ENCODE assay signal across 8 cellular contexts in genomic region chr22:30605449-30606110, GRCh38. TPM values are rescaled to one million over a fixed set of nuclear protein-coding genes. Genes with fewer than 3 reads are reported as not detected.
DNase-seq lines count a peak whose midpoint lies in the region; ATAC-seq and TF ChIP-seq lines count a peak whose summit lies in the region.

No MANE protein-coding gene starts in this region.

- ATAC-seq in effector memory CD8-positive, alpha-beta T cell (replicated peaks): peak; percentile 62
- no peak for ATAC-seq in thoracic aorta (ENCODE audit: insufficient number of reproducible peaks, low FRiP score, low read depth)

- H3K4me1 ChIP-seq in mucosa of rectum (ENCODE audit: control insufficient read depth in 2 of 2, insufficient read depth in 2 of 2, low read length in 2 of 2) (peaks cover 48% of the 10 kb centered on the region in 2 donors), thoracic aorta (ENCODE audit: control insufficient read depth in 1 of 2, low read depth in 2 of 2) (peaks cover 9 to 26% of the 10 kb centered on the region in 2 donors)

- H3K4me3 ChIP-seq in mucosa of rectum (ENCODE audit: low read length in 2 of 2): peak overlapping the region; percentile 87 to 89
- H3K4me3 ChIP-seq in thoracic aorta: peak overlapping the region; percentile 79

- H3K36me3 ChIP-seq in mucosa of rectum (ENCODE audit: control insufficient read depth in 2 of 2, insufficient read depth in 2 of 2, low read length in 2 of 2) (no peaks in the 10 kb centered on the region), thoracic aorta (no peaks in the 10 kb centered on the region)

- peak overlapping the region; percentile 19 to 20 for H3K27ac Mint-ChIP-seq in effector memory CD8-positive, alpha-beta T cell

- no peaks in the 10 kb centered on the region for H3K36me3 Mint-ChIP-seq in effector memory CD8-positive, alpha-beta T cell (ENCODE audit: insufficient read depth)

- H3K27me3 ChIP-seq in mucosa of rectum (ENCODE audit: control insufficient read depth in 2 of 2, insufficient read depth in 2 of 2, low read length in 2 of 2): no peaks in the 10 kb centered on the region
- H3K27me3 ChIP-seq in thoracic aorta (replicated peaks; ENCODE audit: insufficient read depth): no peaks in the 10 kb centered on the region

- H3K4me1 Mint-ChIP-seq in effector memory CD8-positive, alpha-beta T cell (ENCODE audit: low read depth in 2 of 2): peaks cover 12 to 15% of the 10 kb centered on the region in 2 donors

- peak overlapping the region; percentile 25 to 92 for H3K4me3 Mint-ChIP-seq in effector memory CD8-positive, alpha-beta T cell

- H3K9me3 ChIP-seq in mucosa of rectum (ENCODE audit: control insufficient read depth in 2 of 2, low read length in 2 of 2) (no peaks in the 10 kb centered on the region), thoracic aorta (no peaks in the 10 kb centered on the region)

- peak; percentile 62 for TF ChIP-seq CTCF in thoracic aorta (IDR thresholded peaks at IDR 0.05)

- H3K9ac ChIP-seq in mucosa of rectum (ENCODE audit: low read depth in 1 of 2, low read length in 2 of 2): peak overlapping the region; percentile 9 to 37

- DNase-seq in NCI-H446 (lab: John Stamatoyannopoulos, UW) (peak; percentile 16 to 24), NCI-H446 treated with DMSO at 0.1 percent for 48 hours (lab: John Stamatoyannopoulos, UW) (no peak), NCI-H226 (peak; percentile 3), thoracic aorta (ENCODE audit: low spot score) (no peak), GM19240 (ENCODE audit: insufficient read length, low spot score) (no peak)
- DNase-seq in activated CD4-positive, alpha-beta T cell treated with anti-CD3 and anti-CD28 coated beads for 48 hours: peak; percentile 70
- DNase-seq in effector memory CD8-positive, alpha-beta T cell: peak; percentile 29 to 35 (median 32)

- H3K27ac ChIP-seq in mucosa of rectum (ENCODE audit: low read depth in 2 of 2, low read length in 2 of 2) (peak overlapping the region in 1 of 2 donors; percentile 24), thoracic aorta (no peak overlapping the region)

- peaks cover 6 to 13% of the 10 kb centered on the region in 2 donors for H3K27me3 Mint-ChIP-seq in effector memory CD8-positive, alpha-beta T cell

- H3K9me3 Mint-ChIP-seq in effector memory CD8-positive, alpha-beta T cell: no peaks in the 10 kb centered on the region

RNA-seq across cellular contexts. Expression of gene TCN2, which starts 1.4 kb away (rescaled TPM):
- 10 to 100 TPM; 33.9 to 82.0 TPM for total RNA-seq in thoracic aorta

RNA-seq across cellular contexts. Expression of gene PES1, which starts 13.9 kb away (rescaled TPM):
- 10 to 100 TPM; 30.5 to 58.6 TPM for total RNA-seq in thoracic aorta

RNA-seq across cellular contexts. Expression of gene SLC35E4, which starts 30.0 kb away (rescaled TPM):
- total RNA-seq in thoracic aorta: 10 to 100 TPM; 12.8 to 16.9 TPM

RNA-seq across cellular contexts. Expression of gene GAL3ST1, which starts 31.1 kb away (rescaled TPM):
- total RNA-seq in thoracic aorta: 1 to 10 TPM; 1.5 to 2.2 TPM

RNA-seq across cellular contexts. Expression of gene SEC14L6, which starts 59.0 kb away (rescaled TPM):
- total RNA-seq in thoracic aorta: under 1 TPM; 0.27 to 0.56 TPM

Comparison
In these comparisons a context has a peak if more than half of its experiments do, and no peak if none do; other contexts are left out.
1. DNase-seq: peak in NCI-H446 (2 of 2), NCI-H226 (single experiment), activated CD4-positive, alpha-beta T cell treated with anti-CD3 and anti-CD28 coated beads for 48 hours (single experiment) and effector memory CD8-positive, alpha-beta T cell (3 of 3); none in NCI-H446 treated with DMSO at 0.1 percent for 48 hours (single experiment), thoracic aorta (single experiment) and GM19240 (single experiment).